In the genomic region with DNA sequence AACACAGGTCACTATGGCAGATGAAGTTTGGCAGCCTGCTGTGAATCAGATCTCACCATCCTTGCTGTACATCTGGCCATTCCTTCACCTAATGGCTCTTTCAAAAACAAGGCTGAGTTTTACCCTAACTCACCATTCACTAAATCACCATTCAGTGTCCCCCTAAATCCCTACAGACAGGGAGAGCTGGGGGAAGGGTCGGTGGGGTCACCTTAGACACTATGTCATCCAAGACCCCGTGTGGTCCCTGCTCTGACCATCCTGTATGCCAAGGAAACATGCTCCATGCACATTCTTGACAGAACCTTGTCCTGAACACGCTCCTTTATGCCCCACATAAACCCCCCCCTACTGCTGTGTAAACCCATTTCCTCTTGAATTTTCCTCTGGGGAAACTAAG, we compare ENCODE assay signal across 27 cellular contexts. TPM values are rescaled to one million over a fixed set of nuclear protein-coding genes. Genes with fewer than 3 reads are reported as not detected.
DNase-seq lines count a peak whose midpoint lies in the region; ATAC-seq and TF ChIP-seq lines count a peak whose summit lies in the region.
"Had no signal": no experiment of that assay in that cellular context is flagged by ENCODE, and none has a peak within 500 bp of the region (broad histone marks: within the 10 kb centered on the region; RNA-seq: fewer than 3 reads in every experiment).

No MANE protein-coding gene starts in this region.

- TF ChIP-seq POLR2A in esophagus muscularis mucosa (IDR thresholded peaks at IDR 0.05; ENCODE audit: low read depth) (no peak), gastrocnemius medialis (IDR thresholded peaks at IDR 0.05) (no peak)

- no peak for ATAC-seq in PC-3
- ATAC-seq in GM18498 (IDR thresholded peaks at IDR 0.05; ENCODE audit: unreplicated experiment): no peak
- no peak for ATAC-seq in HG02938 (IDR thresholded peaks at IDR 0.05; ENCODE audit: unreplicated experiment)
- no peak for ATAC-seq in gastrocnemius medialis
- ATAC-seq: HepG2, K562, Panc1 had no signal

- peaks cover 8% of the 10 kb centered on the region for H3F3A ChIP-seq in PC-3 (ENCODE audit: low read length, unreplicated experiment)

- no peak for TF ChIP-seq EP300 in esophagus muscularis mucosa (IDR thresholded peaks at IDR 0.05)

- H3K4me1 ChIP-seq in left ventricle myocardium inferior (peaks cover 15% of the 10 kb centered on the region), PC-3 (ENCODE audit: insufficient read depth, low read length) (peaks cover 42% of the 10 kb centered on the region), esophagus muscularis mucosa (no peaks in the 10 kb centered on the region), gastrocnemius medialis (peaks cover 10 to 19% of the 10 kb centered on the region in 2 donors)
- H3K4me1 ChIP-seq: HAP-1 had no signal

- intact Hi-C loops in left ventricle myocardium inferior (cut with micrococcal nuclease): no loop called here
- intact Hi-C loops in cardiac septum (cut with DNase I): no loop called here
- intact Hi-C loops in PC-3 (cut with micrococcal nuclease): no loop called here
- intact Hi-C loops in esophagus muscularis mucosa (cut with DNase I): no loop called here
- intact Hi-C loops in gastrocnemius medialis (cut with DNase I; ENCODE audit: low total_unique reads): no loop called here

- peak overlapping the region; percentile 1 for H3K4me3 ChIP-seq in left ventricle myocardium inferior
- H3K4me3 ChIP-seq in PC-3 (ENCODE audit: low read length): peak overlapping the region; percentile 43; the same call in 1 of the 2 replicates
- H3K4me3 ChIP-seq in esophagus muscularis mucosa: no peak overlapping the region
- no peak overlapping the region for H3K4me3 ChIP-seq in gastrocnemius medialis
- H3K4me3 ChIP-seq: HAP-1, K562, SJSA1 had no signal

- H3K27me3 ChIP-seq in left ventricle myocardium inferior (ENCODE audit: low read depth) (no peaks in the 10 kb centered on the region), PC-3 (ENCODE audit: low read length) (no peaks in the 10 kb centered on the region), esophagus muscularis mucosa (no peaks in the 10 kb centered on the region), gastrocnemius medialis (no peaks in the 10 kb centered on the region)
- H3K27me3 ChIP-seq: SJSA1 had no signal

- H3K27ac ChIP-seq in left ventricle myocardium inferior (replicated peaks) (peak overlapping the region; percentile 57), PC-3 (ENCODE audit: low read length) (peak overlapping the region; percentile 86), esophagus muscularis mucosa (replicated peaks in 1 of 4) (no peak overlapping the region), gastrocnemius medialis (peak overlapping the region in 1 of 4 donors; percentile 20)
- H3K27ac ChIP-seq: C4-2B, SJSA1 had no signal

- H4K20me1 ChIP-seq in PC-3 (ENCODE audit: low read length): no peaks in the 10 kb centered on the region

- no peaks in the 10 kb centered on the region for H3K36me3 ChIP-seq in left ventricle myocardium inferior
- no peaks in the 10 kb centered on the region for H3K36me3 ChIP-seq in PC-3 (ENCODE audit: low read depth, low read length)
- H3K36me3 ChIP-seq in esophagus muscularis mucosa: no peaks in the 10 kb centered on the region
- no peaks in the 10 kb centered on the region for H3K36me3 ChIP-seq in gastrocnemius medialis
- H3K36me3 ChIP-seq: HAP-1, SJSA1 had no signal

- H3K4me2 ChIP-seq in PC-3 (ENCODE audit: low read length): peak overlapping the region; percentile 72

- H3K79me2 ChIP-seq in PC-3 (ENCODE audit: low read length): no peaks in the 10 kb centered on the region

- H2AFZ ChIP-seq in PC-3 (ENCODE audit: low read length): peak overlapping the region; percentile 46; the same call in 1 of the 2 replicates

- H3K9ac ChIP-seq in PC-3 (ENCODE audit: low read length): peak overlapping the region; percentile 13; the same call in 1 of the 2 replicates

- in situ Hi-C loops in gastrocnemius medialis (cut with MboI; ENCODE audit: low sequenced_read_pairs in 4 of 4) (no loop called here), GM13976 (cut with MboI; ENCODE audit: low sequenced_read_pairs, unreplicated experiment) (no loop called here)

- no peaks in the 10 kb centered on the region for H3K9me2 ChIP-seq in PC-3 (replicated peaks; ENCODE audit: low read length)

- CTCF ChIA-PET in PC-3 (lab: Charles Lee): interaction anchor here (0.7 kb wide), 2 partner anchors 32 to 345 kb away, joined by 3 read pairs; no protein-coding TSS in a partner anchor

- WGBS in esophagus muscularis mucosa: 65% methylated on average over 3 of the region's 3 CpGs

- POLR2A ChIA-PET in PC-3 (lab: Charles Lee; ENCODE audit: unreplicated experiment): no interaction called here

- no TSS peak for BruUV-seq in PC-3 (replicated peaks; lab: Mats Ljungman, UMichigan)

- no peak for TF ChIP-seq CTCF in left ventricle myocardium inferior (IDR thresholded peaks at IDR 0.05; ENCODE audit: borderline replicate concordance)
- no peak for TF ChIP-seq CTCF in PC-3 (conservative IDR thresholded peaks at IDR 0.05; ENCODE audit: low read depth, low read length)
- TF ChIP-seq CTCF in esophagus muscularis mucosa (IDR thresholded peaks at IDR 0.05): no peak
- TF ChIP-seq CTCF in gastrocnemius medialis (IDR thresholded peaks at IDR 0.05 in 4 of 5, conservative IDR thresholded peaks at IDR 0.05 in 1 of 5): no peak
- no peak for TF ChIP-seq CTCF in GM13976 (IDR thresholded peaks at IDR 0.05; ENCODE audit: borderline replicate concordance, control extremely low read depth, extremely low read depth, insufficient read depth, missing control alignments)

- H3K9me3 ChIP-seq in left ventricle myocardium inferior (replicated peaks) (no peaks in the 10 kb centered on the region), PC-3 (ENCODE audit: low read length) (no peaks in the 10 kb centered on the region), esophagus muscularis mucosa (no peaks in the 10 kb centered on the region), gastrocnemius medialis (no peaks in the 10 kb centered on the region)
- H3K9me3 ChIP-seq: HAP-1, SJSA1 had no signal

- DNase-seq in left ventricle myocardium inferior (no peak), cardiac septum (ENCODE audit: low spot score) (no peak), PC-3 (no peak), esophagus muscularis mucosa (ENCODE audit: extremely low spot score) (peak; percentile 53), gastrocnemius medialis (no peak), GM13976 (ENCODE audit: low spot score) (no peak)
- DNase-seq: 8988T; CD8-positive, alpha-beta memory T cell; DMS53; GDM1; NCI-H1105; NCI-H146; NCI-H2029; NCI-H226; NCI-H510A treated with DMSO at 0.1 percent for 48 hours; NCI-H748 treated with DMSO at 0.1 percent for 48 hours; NK-92 treated with Interleukin-12 subunit alpha and Interleukin-12 subunit beta, amount 100 ng/mL, for 24 hours; T-helper 1 cell had no signal

RNA-seq across cellular contexts. Expression of a gene that starts 31.8 kb away (rescaled TPM):
- total RNA-seq in left ventricle myocardium inferior (not detected), cardiac septum (not detected), PC-3 (2014; rRNA removed) (not detected in 2 replicates), esophagus muscularis mucosa (not detected), gastrocnemius medialis (not detected)
- total RNA-seq: HepG2, HT-29, K562, SJSA1 had no signal

Comparison
In these comparisons a context has a peak if more than half of its experiments do, and no peak if none do; other contexts are left out.
1. H3K27ac ChIP-seq: peak in left ventricle myocardium inferior (single experiment) and PC-3 (single experiment); none in esophagus muscularis mucosa (0 of 4).
2. H3K4me3 ChIP-seq: peak in left ventricle myocardium inferior (single experiment) and PC-3 (single experiment); none in esophagus muscularis mucosa (0 of 4) and gastrocnemius medialis (0 of 4).